10 cellular contexts compared by ENCODE assay signal in genomic region chr6:42569102-42570028, GRCh38. TPM values are rescaled to one million over a fixed set of nuclear protein-coding genes. Genes with fewer than 3 reads are reported as not detected.
DNase-seq lines count a peak whose midpoint lies in the region; TF ChIP-seq lines count a peak whose summit lies in the region.
"Had no signal": no experiment of that assay in that cellular context is flagged by ENCODE, and none has a peak within 500 bp of the region (broad histone marks: within the 10 kb centered on the region; RNA-seq: fewer than 3 reads in every experiment).

No MANE protein-coding gene starts in this region.

- TF ChIP-seq CTCF in cardiac muscle cell (IDR thresholded peaks at IDR 0.05; ENCODE audit: low read depth, low read length) = peak; percentile 4
- peak; percentile 28 for TF ChIP-seq CTCF in fibroblast of the aortic adventitia (IDR thresholded peaks at IDR 0.05; ENCODE audit: insufficient read depth, low read length)
- no peak for TF ChIP-seq CTCF in type B pancreatic cell (conservative IDR thresholded peaks at IDR 0.05)
- TF ChIP-seq CTCF in endodermal cell (conservative IDR thresholded peaks at IDR 0.05) = no peak

- peaks cover 17% of the 10 kb centered on the region for H3K36me3 Mint-ChIP-seq in type B pancreatic cell
- peaks cover 29% of the 10 kb centered on the region for H3K36me3 Mint-ChIP-seq in endodermal cell (ENCODE audit: low read depth)

- H3K27me3 ChIP-seq in cardiac muscle cell = no peaks in the 10 kb centered on the region
- H3K27me3 ChIP-seq in endodermal cell (ENCODE audit: control insufficient read depth, insufficient read depth, low read length, poor library complexity, severe bottlenecking) = no peaks in the 10 kb centered on the region

- H3K27me3 Mint-ChIP-seq in type B pancreatic cell (no peaks in the 10 kb centered on the region), endodermal cell (ENCODE audit: insufficient read depth) (no peaks in the 10 kb centered on the region)
- H3K27me3 Mint-ChIP-seq: memory B cell had no signal

- H3K4me1 Mint-ChIP-seq in type B pancreatic cell (ENCODE audit: unreplicated experiment) (peaks cover 13% of the 10 kb centered on the region), endodermal cell (peaks cover 6% of the 10 kb centered on the region)

- no peaks in the 10 kb centered on the region for H3K9me3 ChIP-seq in cardiac muscle cell (ENCODE audit: low read depth)
- no peaks in the 10 kb centered on the region for H3K9me3 ChIP-seq in endodermal cell (ENCODE audit: control insufficient read depth, low read length)

- H3K9me3 Mint-ChIP-seq in type B pancreatic cell (no peaks in the 10 kb centered on the region), endodermal cell (no peaks in the 10 kb centered on the region)
- H3K9me3 Mint-ChIP-seq: memory B cell had no signal

- H3K9ac ChIP-seq in endodermal cell (ENCODE audit: extremely low read depth, low read length, poor library complexity, severe bottlenecking) = no peak overlapping the region

- no peaks in the 10 kb centered on the region for H3K36me3 ChIP-seq in cardiac muscle cell
- H3K36me3 ChIP-seq in endodermal cell (ENCODE audit: control insufficient read depth, insufficient read depth, low read length) = peaks cover 8% of the 10 kb centered on the region

- peak overlapping the region; percentile 66 for H3K27ac Mint-ChIP-seq in type B pancreatic cell
- no peak overlapping the region for H3K27ac Mint-ChIP-seq in endodermal cell
- H3K27ac Mint-ChIP-seq: memory B cell had no signal

- H3K4me1 ChIP-seq in cardiac muscle cell (ENCODE audit: low read depth) (no peaks in the 10 kb centered on the region), endodermal cell (ENCODE audit: control insufficient read depth, insufficient read depth, low read length) (no peaks in the 10 kb centered on the region)

- DNase-seq in cardiac muscle cell (ENCODE audit: low read depth in 1 of 2, low spot score in 1 of 2) (peak in 1 of 2 donors; percentile 91), cardiac septum (ENCODE audit: low spot score) (no peak), SW 1271 (lab: John Stamatoyannopoulos, UW) (peak; percentile 53 to 90), fibroblast of the aortic adventitia (ENCODE audit: low read depth) (peak; percentile 95), type B pancreatic cell (ENCODE audit: extremely low spot score, unreplicated experiment) (no peak), mucosa of gallbladder (ENCODE audit: low spot score) (no peak), NCI-H1694 treated with DMSO at 0.1 percent for 48 hours (lab: John Stamatoyannopoulos, UW) (no peak), endodermal cell (no peak)
- DNase-seq: NCI-H774 had no signal

- no peak overlapping the region for H3K4me3 ChIP-seq in cardiac muscle cell
- no peak overlapping the region for H3K4me3 ChIP-seq in fibroblast of the aortic adventitia (ENCODE audit: low read depth, low read length)
- H3K4me3 ChIP-seq in endodermal cell (ENCODE audit: low read length) = no peak overlapping the region

- intact Hi-C loops in cardiac septum (cut with DNase I) = no loop called here

- H3K27ac ChIP-seq in cardiac muscle cell = no peak overlapping the region
- H3K27ac ChIP-seq in endodermal cell (ENCODE audit: low read depth, low read length) = no peak overlapping the region

- no peak overlapping the region for H3K4me3 Mint-ChIP-seq in type B pancreatic cell
- no peak overlapping the region for H3K4me3 Mint-ChIP-seq in endodermal cell
- H3K4me3 Mint-ChIP-seq: memory B cell had no signal

RNA-seq across cellular contexts. Expression of gene UBR2, which starts 5.5 kb away (rescaled TPM):
- total RNA-seq in cardiac muscle cell (18.9 and 22.6 TPM in 2 replicates), cardiac septum (30.3 TPM), fibroblast of the aortic adventitia (ENCODE audit: low replicate concordance) (28.9 and 35.9 TPM in 2 replicates), type B pancreatic cell (ENCODE audit: low replicate concordance) (26.6 and 28.1 TPM in 2 replicates), mucosa of gallbladder (33.3 TPM), endodermal cell (10 to 100 TPM; 21.6 to 22.5 TPM)
- polyA plus RNA-seq in cardiac muscle cell = 10.9 and 13.7 TPM in 2 replicates
- 12.3 TPM for polyA plus RNA-seq in endodermal cell (2013, experiment 1 of 2)
- polyA plus RNA-seq in endodermal cell (2013, experiment 2 of 2) = 11.3 TPM

Comparison
In these comparisons a context has a peak if more than half of its experiments do, and no peak if none do; other contexts are left out.
1. DNase-seq: peak in SW 1271 (2 of 2) and fibroblast of the aortic adventitia (single experiment); none in cardiac septum (single experiment), type B pancreatic cell (single experiment), mucosa of gallbladder (single experiment), NCI-H1694 treated with DMSO at 0.1 percent for 48 hours (single experiment) and endodermal cell (single experiment).
2. CTCF ChIP-seq: peak in cardiac muscle cell (single experiment) and fibroblast of the aortic adventitia (single experiment); none in type B pancreatic cell (single experiment) and endodermal cell (single experiment).